In the genomic region with DNA sequence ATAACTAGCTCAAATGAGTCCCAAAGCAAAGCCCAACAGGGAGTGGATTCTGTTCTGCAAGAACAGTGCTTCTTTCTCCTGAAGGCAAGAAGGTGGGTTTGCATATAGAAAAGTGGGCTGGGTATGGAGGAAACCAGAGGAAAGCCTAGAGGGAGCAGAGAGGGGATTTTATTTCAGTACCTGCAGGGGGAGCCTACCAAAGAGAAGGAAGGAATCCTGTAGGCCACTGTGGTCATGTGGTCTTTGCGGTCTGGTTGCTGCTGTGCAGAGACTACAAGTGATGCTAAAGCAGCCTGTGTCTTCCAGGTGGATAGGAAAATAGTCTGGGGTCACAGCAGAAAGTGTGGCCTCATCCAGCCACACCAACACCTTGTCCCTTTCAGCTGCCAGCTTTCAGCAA, we compare ENCODE assay signal across 9 cellular contexts. TPM values are rescaled to one million over a fixed set of nuclear protein-coding genes. Genes with fewer than 3 reads are reported as not detected.
A peak's percentile ranks its signal among the peaks of the same experiment; 100 is the strongest.
DNase-seq lines count a peak whose midpoint lies in the region; ATAC-seq, FAIRE-seq and TF ChIP-seq lines count a peak whose summit lies in the region.
"Had no signal": no experiment of that assay in that cellular context is flagged by ENCODE, and none has a peak within 500 bp of the region (broad histone marks: within the 10 kb centered on the region; RNA-seq: fewer than 3 reads in every experiment).

No MANE protein-coding gene starts in this region.

- H3K27me3 Mint-ChIP-seq in Caco-2 (ENCODE audit: insufficient read depth, unreplicated experiment) (peaks cover 2% of the 10 kb centered on the region), activated B cell treated with CpG ODN at 0.5 μM for 24 hours (peaks cover 13% of the 10 kb centered on the region)

- H3K36me3 Mint-ChIP-seq in Caco-2 (ENCODE audit: insufficient read depth, unreplicated experiment) (no peaks in the 10 kb centered on the region), activated B cell treated with CpG ODN at 0.5 μM for 24 hours (ENCODE audit: low read depth) (no peaks in the 10 kb centered on the region)

- TF ChIP-seq CTCF in Caco-2 (IDR thresholded peaks at IDR 0.05; ENCODE audit: insufficient read depth in 1 of 2, low read depth in 1 of 2, low read length in 1 of 2, severe bottlenecking in 1 of 2, unreplicated experiment in 1 of 2) (peak; percentile 62 to 76), activated B cell treated with CpG ODN at 0.5 μM for 24 hours (IDR thresholded peaks at IDR 0.05) (no peak)

- FAIRE-seq in HTR-8/SVneo (lab: Jason Lieb, UNC), result no peak

- no peaks in the 10 kb centered on the region for H3K36me3 ChIP-seq in Caco-2 (ENCODE audit: control insufficient read depth, insufficient read depth, low read length)

- peaks cover 8% of the 10 kb centered on the region for H3K4me1 ChIP-seq in Caco-2

- peaks cover 1% of the 10 kb centered on the region for H3K27me3 ChIP-seq in Caco-2 (replicated peaks; ENCODE audit: control insufficient read depth, insufficient read depth, low read length)

- H3K9me3 Mint-ChIP-seq in Caco-2 (ENCODE audit: unreplicated experiment), result no peaks in the 10 kb centered on the region
- H3K9me3 Mint-ChIP-seq in activated B cell treated with CpG ODN at 0.5 μM for 24 hours, result no peaks in the 10 kb centered on the region

- H3K4me3 Mint-ChIP-seq in Caco-2 (ENCODE audit: unreplicated experiment), result no peak overlapping the region
- no peak overlapping the region for H3K4me3 Mint-ChIP-seq in activated B cell treated with CpG ODN at 0.5 μM for 24 hours

- H3K4me1 Mint-ChIP-seq in Caco-2 (ENCODE audit: low read depth, unreplicated experiment) (peaks cover 9% of the 10 kb centered on the region), activated B cell treated with CpG ODN at 0.5 μM for 24 hours (no peaks in the 10 kb centered on the region)

- H3K4me3 ChIP-seq in Caco-2 (ENCODE audit: low read depth, low read length), result no peak overlapping the region

- CTCF ChIA-PET in Caco-2 (lab: Charles Lee), result interaction anchor here (0.6 to 6.0 kb wide), 6 partner anchors 10 to 235 kb away, joined by 3 to 72 read pairs (median 3); no protein-coding TSS in a partner anchor
- CTCF ChIA-PET in HEK293T (lab: Yijun Ruan, JAX), result interaction anchor here (1.1 to 5.6 kb wide), 4 partner anchors 10 to 236 kb away, joined by 3 to 51 read pairs (median 9); no protein-coding TSS in a partner anchor
- CTCF ChIA-PET in activated B cell treated with CpG ODN at 0.5 μM for 24 hours (lab: Charles Lee), result interaction anchor here (5.2 kb wide), 1 partner anchor 234 kb away, joined by 25 read pairs; no protein-coding TSS in a partner anchor

- POLR2A ChIA-PET in Caco-2 (lab: Charles Lee), result no interaction called here
- POLR2A ChIA-PET in HEK293T (lab: Yijun Ruan, JAX), result interaction anchor here (1.1 kb wide), 1 partner anchor 11 kb away, joined by 4 read pairs; no protein-coding TSS in a partner anchor
- POLR2A ChIA-PET in activated B cell treated with CpG ODN at 0.5 μM for 24 hours (lab: Charles Lee), result no interaction called here

- DNase-seq in Caco-2, result peak in 1 of 2 experiments; percentile 53
- DNase-seq in HEK293T (ENCODE audit: extremely low spot score), result peak; percentile 60
- no peak for DNase-seq in activated B cell treated with CpG ODN at 0.5 μM for 24 hours
- peak; percentile 24 for DNase-seq in kidney tubule cell (ENCODE audit: low spot score)
- no peak for DNase-seq in SW 1271 (lab: John Stamatoyannopoulos, UW)
- DNase-seq in NCI-H128 (lab: John Stamatoyannopoulos, UW; ENCODE audit: unreplicated experiment), result no peak
- DNase-seq in D341Med (ENCODE audit: low spot score), result no peak
- DNase-seq in HTR-8/SVneo (ENCODE audit: insufficient read length, low spot score), result no peak
- DNase-seq: mammary epithelial cell had no signal

- no peak overlapping the region for H3K27ac Mint-ChIP-seq in Caco-2 (ENCODE audit: unreplicated experiment)
- no peak overlapping the region for H3K27ac Mint-ChIP-seq in activated B cell treated with CpG ODN at 0.5 μM for 24 hours

- no TSS peak for BruUV-seq in Caco-2 (replicated peaks; lab: Mats Ljungman, UMichigan)

- intact Hi-C loops in Caco-2 (cut with micrococcal nuclease; ENCODE audit: unreplicated experiment) (loop anchor here (1.0 to 5.0 kb wide), 3 partner anchors 32 to 236 kb away; no protein-coding TSS in a partner anchor), activated B cell treated with CpG ODN at 0.5 μM for 24 hours (cut with micrococcal nuclease) (no loop called here)

- no peaks in the 10 kb centered on the region for H3K9me3 ChIP-seq in Caco-2

- peak; percentile 37 for ATAC-seq in activated B cell treated with CpG ODN at 0.5 μM for 24 hours (ENCODE audit: low read depth)

TF ChIP-seq in HEK293T, 16 proteins besides CTCF, POLR2A, EP300 and RAD21:
- TF ChIP-seq ELF4 (IDR thresholded peaks at IDR 0.05) (no peak), BHLHE40 (IDR thresholded peaks at IDR 0.05; ENCODE audit: borderline replicate concordance) (no peak), SUZ12 (IDR thresholded peaks at IDR 0.05) (no peak), FOXA1 (IDR thresholded peaks at IDR 0.05) (no peak), HDGF (IDR thresholded peaks at IDR 0.05; ENCODE audit: borderline replicate concordance) (no peak), L3MBTL2 (conservative IDR thresholded peaks at IDR 0.05) (no peak), CTBP1 (IDR thresholded peaks at IDR 0.05; ENCODE audit: borderline replicate concordance) (no peak)

RNA-seq across cellular contexts. Expression of gene ZBTB16, which starts 33.2 kb away (rescaled TPM):
- total RNA-seq in Caco-2 (2022) (10.6 and 12.7 TPM in 2 replicates), activated B cell treated with CpG ODN at 0.5 μM for 24 hours (1.3 and 2.5 TPM in 2 replicates)

RNA-seq across cellular contexts. Expression of gene HTR3A, which starts 51.4 kb away (rescaled TPM):
- total RNA-seq in Caco-2 (2022) (not detected in 2 replicates), activated B cell treated with CpG ODN at 0.5 μM for 24 hours (15.3 and 15.6 TPM in 2 replicates)
- total RNA-seq: mammary epithelial cell had no signal

Comparison
In these comparisons a context has a peak if more than half of its experiments do, and no peak if none do; other contexts are left out.
1. DNase-seq: peak in HEK293T (single experiment) and kidney tubule cell (single experiment); none in activated B cell treated with CpG ODN at 0.5 μM for 24 hours (single experiment), SW 1271 (0 of 2), NCI-H128 (single experiment), D341Med (single experiment) and HTR-8/SVneo (single experiment).
2. RNA of gene HTR3A, which starts 51.4 kb away (total RNA-seq): 15.3 to 15.6 TPM in activated B cell treated with CpG ODN at 0.5 μM for 24 hours; not detected in Caco-2; every median in the first group is over 10 times any median in the second.